In the genomic region with DNA sequence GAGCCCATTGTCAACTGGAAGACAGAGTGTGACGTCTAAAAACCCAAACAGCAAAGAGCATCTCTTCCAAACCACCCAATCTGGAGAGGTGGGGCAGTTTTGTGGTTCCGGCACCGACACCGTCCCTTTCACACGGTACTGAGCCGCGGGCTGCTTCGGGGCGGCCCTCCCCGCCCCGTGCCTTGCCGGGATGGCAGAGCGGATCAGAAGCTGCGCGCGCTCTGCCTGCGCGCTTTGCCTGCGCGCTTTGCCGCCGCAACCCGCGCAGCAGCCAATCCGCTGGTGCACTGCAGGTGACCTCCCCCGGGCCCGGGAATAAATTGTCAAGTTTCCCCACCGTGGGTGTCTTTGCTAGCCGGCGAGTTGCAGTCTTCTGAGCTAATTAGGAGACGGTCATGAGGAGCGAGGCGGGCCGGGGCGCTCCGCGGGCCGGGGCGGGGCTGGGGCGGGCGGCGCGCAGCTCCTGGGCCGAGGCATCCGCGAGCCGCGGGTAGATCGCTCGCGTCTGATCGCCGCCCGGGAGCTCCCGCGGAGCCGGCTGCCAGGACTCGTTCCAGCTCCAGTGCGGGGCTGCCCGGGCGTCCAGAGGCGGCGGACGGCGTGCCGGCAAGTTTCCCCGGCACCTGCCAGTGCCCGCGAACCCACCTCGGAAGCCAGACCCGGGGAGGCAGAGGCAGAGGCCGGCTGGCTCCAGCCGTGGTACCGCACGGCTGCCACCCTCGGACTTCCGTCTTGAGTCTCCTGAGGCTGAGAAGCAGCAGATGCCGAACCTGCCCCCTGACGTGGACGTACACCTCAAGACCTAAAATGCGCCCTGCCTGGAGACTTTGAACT, we compare ENCODE assay signal across 1 cellular context.
TF ChIP-seq lines count a peak whose summit lies in the region.

No MANE protein-coding gene starts in this region.

TF ChIP-seq in HEK293, 187 proteins besides CTCF, POLR2A, EP300 and RAD21 (continued from another document):
- TF ChIP-seq, protein P1, sequence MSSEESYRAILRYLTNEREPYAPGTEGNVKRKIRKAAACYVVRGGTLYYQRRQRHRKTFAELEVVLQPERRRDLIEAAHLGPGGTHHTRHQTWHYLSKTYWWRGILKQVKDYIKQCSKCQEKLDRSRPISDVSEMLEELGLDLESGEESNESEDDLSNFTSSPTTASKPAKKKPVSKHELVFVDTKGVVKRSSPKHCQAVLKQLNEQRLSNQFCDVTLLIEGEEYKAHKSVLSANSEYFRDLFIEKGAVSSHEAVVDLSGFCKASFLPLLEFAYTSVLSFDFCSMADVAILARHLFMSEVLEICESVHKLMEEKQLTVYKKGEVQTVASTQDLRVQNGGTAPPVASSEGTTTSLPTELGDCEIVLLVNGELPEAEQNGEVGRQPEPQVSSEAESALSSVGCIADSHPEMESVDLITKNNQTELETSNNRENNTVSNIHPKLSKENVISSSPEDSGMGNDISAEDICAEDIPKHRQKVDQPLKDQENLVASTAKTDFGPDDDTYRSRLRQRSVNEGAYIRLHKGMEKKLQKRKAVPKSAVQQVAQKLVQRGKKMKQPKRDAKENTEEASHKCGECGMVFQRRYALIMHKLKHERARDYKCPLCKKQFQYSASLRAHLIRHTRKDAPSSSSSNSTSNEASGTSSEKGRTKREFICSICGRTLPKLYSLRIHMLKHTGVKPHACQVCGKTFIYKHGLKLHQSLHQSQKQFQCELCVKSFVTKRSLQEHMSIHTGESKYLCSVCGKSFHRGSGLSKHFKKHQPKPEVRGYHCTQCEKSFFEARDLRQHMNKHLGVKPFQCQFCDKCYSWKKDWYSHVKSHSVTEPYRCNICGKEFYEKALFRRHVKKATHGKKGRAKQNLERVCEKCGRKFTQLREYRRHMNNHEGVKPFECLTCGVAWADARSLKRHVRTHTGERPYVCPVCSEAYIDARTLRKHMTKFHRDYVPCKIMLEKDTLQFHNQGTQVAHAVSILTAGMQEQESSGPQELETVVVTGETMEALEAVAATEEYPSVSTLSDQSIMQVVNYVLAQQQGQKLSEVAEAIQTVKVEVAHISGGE (tag by site-specific recombination; conservative IDR thresholded peaks at IDR 0.05; ENCODE audit: low read depth) = no peak
- peak; percentile 75 for TF ChIP-seq ZBTB20 (tag by site-specific recombination; IDR thresholded peaks at IDR 0.05)
- peak; percentile 40; the same call in 1 of the 2 replicates for TF ChIP-seq GLIS2 (tag by site-specific recombination; IDR thresholded peaks at IDR 0.05)
- no peak for TF ChIP-seq ZNF366 (tag by site-specific recombination; conservative IDR thresholded peaks at IDR 0.05)
- TF ChIP-seq, protein P2, sequence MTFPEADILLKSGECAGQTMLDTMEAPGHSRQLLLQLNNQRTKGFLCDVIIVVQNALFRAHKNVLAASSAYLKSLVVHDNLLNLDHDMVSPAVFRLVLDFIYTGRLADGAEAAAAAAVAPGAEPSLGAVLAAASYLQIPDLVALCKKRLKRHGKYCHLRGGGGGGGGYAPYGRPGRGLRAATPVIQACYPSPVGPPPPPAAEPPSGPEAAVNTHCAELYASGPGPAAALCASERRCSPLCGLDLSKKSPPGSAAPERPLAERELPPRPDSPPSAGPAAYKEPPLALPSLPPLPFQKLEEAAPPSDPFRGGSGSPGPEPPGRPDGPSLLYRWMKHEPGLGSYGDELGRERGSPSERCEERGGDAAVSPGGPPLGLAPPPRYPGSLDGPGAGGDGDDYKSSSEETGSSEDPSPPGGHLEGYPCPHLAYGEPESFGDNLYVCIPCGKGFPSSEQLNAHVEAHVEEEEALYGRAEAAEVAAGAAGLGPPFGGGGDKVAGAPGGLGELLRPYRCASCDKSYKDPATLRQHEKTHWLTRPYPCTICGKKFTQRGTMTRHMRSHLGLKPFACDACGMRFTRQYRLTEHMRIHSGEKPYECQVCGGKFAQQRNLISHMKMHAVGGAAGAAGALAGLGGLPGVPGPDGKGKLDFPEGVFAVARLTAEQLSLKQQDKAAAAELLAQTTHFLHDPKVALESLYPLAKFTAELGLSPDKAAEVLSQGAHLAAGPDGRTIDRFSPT (tag by site-specific recombination; IDR thresholded peaks at IDR 0.05) = 0 out of 2 replicates have a peak, but pooled peaks have one; percentile 17
- TF ChIP-seq ZEB2 (tag by site-specific recombination; IDR thresholded peaks at IDR 0.05) = no peak
- TF ChIP-seq ZNF600 (tag by site-specific recombination; IDR thresholded peaks at IDR 0.05) = 0 out of 2 replicates have a peak, but pooled peaks have one; percentile 58
- TF ChIP-seq ZNF10 (tag by site-specific recombination; IDR thresholded peaks at IDR 0.05) = no peak
- no peak for TF ChIP-seq ZNF292 (tag by site-specific recombination; IDR thresholded peaks at IDR 0.05; ENCODE audit: borderline replicate concordance, low read depth)
- TF ChIP-seq ZBTB17 (tag by site-specific recombination; IDR thresholded peaks at IDR 0.05) = peak; percentile 77
- TF ChIP-seq ZIC2 (tag by site-specific recombination; IDR thresholded peaks at IDR 0.05) = peak; percentile 27; the same call in 1 of the 2 replicates
- no peak for TF ChIP-seq ZNF514 (tag by site-specific recombination; IDR thresholded peaks at IDR 0.05)
- no peak for TF ChIP-seq ZNF394 (tag by site-specific recombination; IDR thresholded peaks at IDR 0.05; ENCODE audit: borderline replicate concordance)
- TF ChIP-seq GLIS1 (tag by site-specific recombination; IDR thresholded peaks at IDR 0.05) = peak; percentile 42; the same call in 1 of the 2 replicates
